ENCODE assay signal across 13 cellular contexts in the genomic region with DNA sequence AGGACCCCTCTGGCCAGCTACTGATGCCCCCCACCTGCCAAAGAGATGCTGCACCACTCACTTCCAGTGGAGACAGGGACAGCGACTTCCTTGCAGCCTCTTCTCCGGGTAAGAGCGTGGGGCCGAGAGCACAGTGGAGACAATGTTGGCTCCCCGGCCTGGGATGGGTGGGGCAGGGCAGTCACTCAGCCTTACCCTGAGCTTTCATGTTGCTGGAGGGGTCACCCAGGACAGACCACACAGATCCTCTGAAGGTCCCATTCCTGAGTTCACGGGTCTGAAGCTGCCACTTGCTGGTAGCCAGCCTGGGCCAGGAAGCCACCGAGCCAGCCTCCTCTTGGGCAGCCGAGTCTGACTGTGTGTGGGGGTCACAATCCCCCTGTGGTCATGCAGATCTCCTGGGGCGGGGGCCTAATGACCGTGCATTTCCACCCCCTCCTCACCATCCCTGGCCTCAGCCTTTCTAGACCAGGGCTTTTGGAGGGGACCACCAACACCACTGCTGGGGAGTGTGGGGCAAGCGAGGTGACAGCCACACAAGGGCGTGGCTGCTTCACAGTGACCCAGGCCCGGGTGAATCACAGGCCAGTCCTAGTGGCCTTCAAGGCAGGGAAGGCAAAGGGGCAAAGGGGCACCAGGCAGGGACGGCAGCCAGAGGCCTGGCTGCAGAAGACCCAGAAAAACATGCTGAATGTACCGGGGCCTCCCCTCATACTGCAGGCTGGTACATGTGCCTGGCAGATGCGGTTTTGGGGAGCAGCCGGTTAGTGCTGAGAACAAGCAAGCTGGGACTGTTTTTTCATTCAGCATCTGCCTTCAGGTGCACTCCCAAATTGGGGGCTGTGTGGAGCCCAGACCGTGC. TPM values are rescaled to one million over a fixed set of nuclear protein-coding genes. Genes with fewer than 3 reads are reported as not detected.
DNase-seq lines count a peak whose midpoint lies in the region; ATAC-seq and TF ChIP-seq lines count a peak whose summit lies in the region.
"Had no signal": no experiment of that assay in that cellular context is flagged by ENCODE, and none has a peak within 500 bp of the region (broad histone marks: within the 10 kb centered on the region; RNA-seq: fewer than 3 reads in every experiment).

No MANE protein-coding gene starts in this region.

- H3K4ac ChIP-seq in H9 (ENCODE audit: low read depth, low read length), result no peak overlapping the region

- H3K79me1 ChIP-seq in H9 (ENCODE audit: insufficient read depth, low read depth, low read length, poor library complexity, severe bottlenecking), result no peaks in the 10 kb centered on the region

- H3K4me2 ChIP-seq in H9 (ENCODE audit: insufficient read depth, insufficient read length, low read length), result no peak overlapping the region

- DNase-seq in H9, result no peak
- peak; percentile 9 for DNase-seq in kidney tubule cell (ENCODE audit: low spot score)
- DNase-seq in dedifferentiated amniotic fluid mesenchymal stem cell (ENCODE audit: extremely low spot score), result no peak
- no peak for DNase-seq in NCI-H1092 (lab: John Stamatoyannopoulos, UW)
- DNase-seq in Ammon's horn (ENCODE audit: low spot score), result no peak
- DNase-seq: hippocampal formation, NCI-H446 treated with DMSO at 0.1 percent for 48 hours, T-cell had no signal

- no peaks in the 10 kb centered on the region for H3K79me2 ChIP-seq in H9 (ENCODE audit: insufficient read depth, low read length)

- H2BK15ac ChIP-seq in H9 (ENCODE audit: low read depth, low read length), result no peak overlapping the region

- TF ChIP-seq CTCF in H9 (conservative IDR thresholded peaks at IDR 0.05) (no peak), brain (conservative IDR thresholded peaks at IDR 0.05) (no peak)

- H2BK12ac ChIP-seq in H9 (ENCODE audit: insufficient read length, low read depth, low read length), result no peak overlapping the region

- H3K27ac Mint-ChIP-seq in H9, result peak overlapping the region in 2 of 3 experiments; percentile 34 to 66; a peak in 2 of 7 replicates
- H3K27ac Mint-ChIP-seq in brain, result peak overlapping the region in 4 of 5 experiments; percentile 7 to 81 (median 54)
- H3K27ac Mint-ChIP-seq: T-cell had no signal

- no peak overlapping the region for H4K8ac ChIP-seq in H9 (replicated peaks; ENCODE audit: insufficient read length, low read depth, low read length)

- no peak overlapping the region for H3K9ac ChIP-seq in H9 (ENCODE audit: extremely low read depth, insufficient read length, low read length)
- H3K9ac ChIP-seq in skeletal muscle tissue (ENCODE audit: low read depth in 1 of 3, low read length in 3 of 3), result peak overlapping the region in 1 of 3 donors; percentile 60

- H3K27me3 Mint-ChIP-seq in H9 (ENCODE audit: low read depth), result peaks cover 5% of the 10 kb centered on the region; the same call in 1 of the 2 replicates
- H3K27me3 Mint-ChIP-seq in brain, result peaks cover 11% of the 10 kb centered on the region

- no peaks in the 10 kb centered on the region for H3K9me3 Mint-ChIP-seq in H9
- no peaks in the 10 kb centered on the region for H3K9me3 Mint-ChIP-seq in brain
- H3K9me3 Mint-ChIP-seq: T-cell had no signal

- no peak overlapping the region for H3K4me3 ChIP-seq in skeletal muscle tissue (ENCODE audit: low read length in 3 of 3)
- H3K4me3 ChIP-seq: cardiac muscle cell had no signal

- H2BK120ac ChIP-seq in H9 (ENCODE audit: low read depth, low read length, poor library complexity, severe bottlenecking), result no peak overlapping the region

- no peak for ATAC-seq in GM19035 (IDR thresholded peaks at IDR 0.05; ENCODE audit: unreplicated experiment)

- peaks cover 2 to 26% (median 23%) of the 10 kb centered on the region in 3 experiments; a peak in 6 of 7 replicates for H3K36me3 Mint-ChIP-seq in H9 (ENCODE audit: insufficient read depth in 1 of 3, low read depth in 3 of 3)
- H3K36me3 Mint-ChIP-seq in brain, result no peaks in the 10 kb centered on the region

- no peak overlapping the region; the same call in 1 of the 2 replicates for H3K14ac ChIP-seq in H9 (ENCODE audit: insufficient read depth, low read length)

- no peak overlapping the region for H3K23ac ChIP-seq in H9 (ENCODE audit: insufficient read length, low read depth, low read length)

- H3K27ac ChIP-seq in H9 (ENCODE audit: insufficient read length, low read depth, low read length), result no peak overlapping the region
- H3K27ac ChIP-seq in skeletal muscle tissue (ENCODE audit: low read depth, low read length), result peak overlapping the region; percentile 44
- H3K27ac ChIP-seq: cardiac muscle cell, KMS-11 had no signal

- H3K23me2 ChIP-seq in H9 (ENCODE audit: insufficient read length, low read depth, low read length, poor library complexity, severe bottlenecking), result no peaks in the 10 kb centered on the region

- no peaks in the 10 kb centered on the region for H3K27me3 ChIP-seq in H9 (ENCODE audit: insufficient read depth, low read length)
- H3K27me3 ChIP-seq in skeletal muscle tissue (ENCODE audit: control insufficient read depth in 3 of 3, insufficient read depth in 3 of 3, low read length in 3 of 3), result peaks cover 0 to 5% (median 0%) of the 10 kb centered on the region in 3 donors
- H3K27me3 ChIP-seq: cardiac muscle cell had no signal

- H2AFZ ChIP-seq in H9 (ENCODE audit: low read length), result no peak overlapping the region

- peaks cover 4 to 5% of the 10 kb centered on the region in 2 experiments for H3K4me1 Mint-ChIP-seq in H9
- H3K4me1 Mint-ChIP-seq in brain, result peaks cover 36% of the 10 kb centered on the region

- no peak overlapping the region for H4K91ac ChIP-seq in H9 (ENCODE audit: insufficient read length, low read depth, low read length)

- peaks cover 18 to 25% (median 21%) of the 10 kb centered on the region in 3 donors for H3K36me3 ChIP-seq in skeletal muscle tissue (ENCODE audit: control insufficient read depth in 3 of 3, insufficient read depth in 3 of 3, low read length in 3 of 3)

- H3K18ac ChIP-seq in H9 (ENCODE audit: insufficient read length, low read depth, low read length), result no peak overlapping the region

- H3K9me3 ChIP-seq in H9 (ENCODE audit: control insufficient read depth, low read depth, low read length), result no peaks in the 10 kb centered on the region
- H3K9me3 ChIP-seq in skeletal muscle tissue (ENCODE audit: control insufficient read depth in 3 of 3, low read length in 3 of 3), result no peaks in the 10 kb centered on the region

- H3K4me3 Mint-ChIP-seq in H9 (no peak overlapping the region), brain (no peak overlapping the region)
- H3K4me3 Mint-ChIP-seq: T-cell had no signal

- H3K4me1 ChIP-seq in H9 (ENCODE audit: insufficient read depth, low read length) (no peaks in the 10 kb centered on the region), skeletal muscle tissue (ENCODE audit: control insufficient read depth in 3 of 3, insufficient read depth in 3 of 3, low read length in 3 of 3) (peaks cover 11 to 28% (median 23%) of the 10 kb centered on the region in 3 donors)

- no CpG with 5 or more reads among the region's 18 CpGs for WGBS in H9 (ENCODE audit: extremely low coverage, insufficient read length, low lambda C conversion rate)

- H2BK20ac ChIP-seq in H9 (ENCODE audit: low read depth, low read length, poor library complexity, severe bottlenecking), result no peak overlapping the region

- no peak overlapping the region for H2BK5ac ChIP-seq in H9 (ENCODE audit: insufficient read length, low read length)

- no peak overlapping the region for H4K5ac ChIP-seq in H9 (ENCODE audit: insufficient read length, low read depth, low read length)

- H4K20me1 ChIP-seq in H9 (ENCODE audit: control insufficient read depth, insufficient read depth, insufficient read length), result no peaks in the 10 kb centered on the region

- H3K56ac ChIP-seq in H9 (ENCODE audit: insufficient read length, low read depth, low read length), result no peak overlapping the region

- no peak overlapping the region for H2AK5ac ChIP-seq in H9 (ENCODE audit: insufficient read length, low read length)

- H3T11ph ChIP-seq in H9 (ENCODE audit: low read length), result no peak overlapping the region

RNA-seq across cellular contexts. Expression of a gene that starts 10.4 kb away (rescaled TPM):
- total RNA-seq in H9 (2021) (78.6 and 81.3 TPM in 2 replicates), skeletal muscle tissue (14.1 TPM)
- 18.5 TPM for polyA plus RNA-seq in brain (ENCODE audit: insufficient read depth, low read depth, low replicate concordance)

RNA-seq across cellular contexts. Expression of a gene that starts 14.5 kb away (rescaled TPM):
- total RNA-seq in H9 (2021) (0.99 and 1.0 TPM in 2 replicates), skeletal muscle tissue (not detected)
- polyA plus RNA-seq in brain (ENCODE audit: insufficient read depth, low read depth, low replicate concordance), result 0.54 TPM
- total RNA-seq: cardiac muscle cell had no signal
- polyA plus RNA-seq: cardiac muscle cell had no signal

RNA-seq across cellular contexts. Expression of a gene that starts 31.3 kb away (rescaled TPM):
- total RNA-seq in H9 (2021) (0.15 TPM in 1 of 2 replicates, not detected in the other), skeletal muscle tissue (not detected)
- 0.53 TPM for polyA plus RNA-seq in brain (ENCODE audit: insufficient read depth, low read depth, low replicate concordance)

RNA-seq across cellular contexts. Expression of a gene that starts 31.4 kb away (rescaled TPM):
- 34.2 and 38.2 TPM in 2 replicates for total RNA-seq in H9 (2021)
- polyA plus RNA-seq in brain (ENCODE audit: insufficient read depth, low read depth, low replicate concordance), result 30.0 TPM
- total RNA-seq in skeletal muscle tissue, result 17.2 TPM

RNA-seq across cellular contexts. Expression of a gene that starts 59.7 kb away (rescaled TPM):
- total RNA-seq in H9 (2021), result 46.8 and 48.7 TPM in 2 replicates
- polyA plus RNA-seq in brain (ENCODE audit: insufficient read depth, low read depth, low replicate concordance), result 71.6 TPM
- 76.7 TPM for total RNA-seq in skeletal muscle tissue
